1 cellular context compared by ENCODE assay signal in genomic region chr16:68311316-68311620, GRCh38.
TF ChIP-seq lines count a peak whose summit lies in the region.

No MANE protein-coding gene starts in this region.

TF ChIP-seq in K562, 482 proteins besides CTCF, POLR2A, EP300 and RAD21 (continues in another document):
- no peak for TF ChIP-seq MBD1 (CRISPR knock-in tag; IDR thresholded peaks at IDR 0.05)
- no peak for TF ChIP-seq HDAC2 (IDR thresholded peaks at IDR 0.05)
- no peak for TF ChIP-seq TAF7 (tag; IDR thresholded peaks at IDR 0.05)
- TF ChIP-seq SAFB (IDR thresholded peaks at IDR 0.05; ENCODE audit: borderline replicate concordance, low read depth, low read length): no peak
- TF ChIP-seq, protein P1, sequence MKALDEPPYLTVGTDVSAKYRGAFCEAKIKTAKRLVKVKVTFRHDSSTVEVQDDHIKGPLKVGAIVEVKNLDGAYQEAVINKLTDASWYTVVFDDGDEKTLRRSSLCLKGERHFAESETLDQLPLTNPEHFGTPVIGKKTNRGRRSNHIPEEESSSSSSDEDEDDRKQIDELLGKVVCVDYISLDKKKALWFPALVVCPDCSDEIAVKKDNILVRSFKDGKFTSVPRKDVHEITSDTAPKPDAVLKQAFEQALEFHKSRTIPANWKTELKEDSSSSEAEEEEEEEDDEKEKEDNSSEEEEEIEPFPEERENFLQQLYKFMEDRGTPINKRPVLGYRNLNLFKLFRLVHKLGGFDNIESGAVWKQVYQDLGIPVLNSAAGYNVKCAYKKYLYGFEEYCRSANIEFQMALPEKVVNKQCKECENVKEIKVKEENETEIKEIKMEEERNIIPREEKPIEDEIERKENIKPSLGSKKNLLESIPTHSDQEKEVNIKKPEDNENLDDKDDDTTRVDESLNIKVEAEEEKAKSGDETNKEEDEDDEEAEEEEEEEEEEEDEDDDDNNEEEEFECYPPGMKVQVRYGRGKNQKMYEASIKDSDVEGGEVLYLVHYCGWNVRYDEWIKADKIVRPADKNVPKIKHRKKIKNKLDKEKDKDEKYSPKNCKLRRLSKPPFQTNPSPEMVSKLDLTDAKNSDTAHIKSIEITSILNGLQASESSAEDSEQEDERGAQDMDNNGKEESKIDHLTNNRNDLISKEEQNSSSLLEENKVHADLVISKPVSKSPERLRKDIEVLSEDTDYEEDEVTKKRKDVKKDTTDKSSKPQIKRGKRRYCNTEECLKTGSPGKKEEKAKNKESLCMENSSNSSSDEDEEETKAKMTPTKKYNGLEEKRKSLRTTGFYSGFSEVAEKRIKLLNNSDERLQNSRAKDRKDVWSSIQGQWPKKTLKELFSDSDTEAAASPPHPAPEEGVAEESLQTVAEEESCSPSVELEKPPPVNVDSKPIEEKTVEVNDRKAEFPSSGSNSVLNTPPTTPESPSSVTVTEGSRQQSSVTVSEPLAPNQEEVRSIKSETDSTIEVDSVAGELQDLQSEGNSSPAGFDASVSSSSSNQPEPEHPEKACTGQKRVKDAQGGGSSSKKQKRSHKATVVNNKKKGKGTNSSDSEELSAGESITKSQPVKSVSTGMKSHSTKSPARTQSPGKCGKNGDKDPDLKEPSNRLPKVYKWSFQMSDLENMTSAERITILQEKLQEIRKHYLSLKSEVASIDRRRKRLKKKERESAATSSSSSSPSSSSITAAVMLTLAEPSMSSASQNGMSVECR (CRISPR knock-in tag; IDR thresholded peaks at IDR 0.05): no peak
- TF ChIP-seq ERF (CRISPR knock-in tag; IDR thresholded peaks at IDR 0.05): 0 out of 2 replicates have a peak, but pooled peaks have one; percentile 30
- no peak for TF ChIP-seq RNF2 (IDR thresholded peaks at IDR 0.05)
- TF ChIP-seq BHLHE40 (IDR thresholded peaks at IDR 0.05; ENCODE audit: low read length): no peak
- TF ChIP-seq TCF7L2 (IDR thresholded peaks at IDR 0.05; ENCODE audit: low read depth, low read length): no peak
- no peak for TF ChIP-seq TBP (optimal IDR thresholded peaks at IDR 0.05; ENCODE audit: low read depth, low read length)
- no peak for TF ChIP-seq ZNF592 (IDR thresholded peaks at IDR 0.05)
- TF ChIP-seq HEY1 (CRISPR knock-in tag; IDR thresholded peaks at IDR 0.05; ENCODE audit: borderline replicate concordance): no peak
- TF ChIP-seq ZSCAN32 (CRISPR knock-in tag; IDR thresholded peaks at IDR 0.05): no peak
- no peak for TF ChIP-seq THRA (IDR thresholded peaks at IDR 0.05)
- TF ChIP-seq MAZ (CRISPR knock-in tag; conservative IDR thresholded peaks at IDR 0.05 in 1 of 2, IDR thresholded peaks at IDR 0.05 in 1 of 2): no peak
- 0 out of 2 replicates have a peak, but pooled peaks have one; percentile 0 for TF ChIP-seq ZNF232 (CRISPR knock-in tag; IDR thresholded peaks at IDR 0.05)
- no peak for TF ChIP-seq MEF2D (tag; conservative IDR thresholded peaks at IDR 0.05; ENCODE audit: low read depth)
- no peak for TF ChIP-seq MLLT1 (IDR thresholded peaks at IDR 0.05)
- no peak for TF ChIP-seq PATZ1 (CRISPR knock-in tag; IDR thresholded peaks at IDR 0.05; ENCODE audit: borderline replicate concordance)
- no peak for TF ChIP-seq THAP12 (CRISPR knock-in tag; IDR thresholded peaks at IDR 0.05)
- no peak for TF ChIP-seq ADNP (tag; IDR thresholded peaks at IDR 0.05)
- TF ChIP-seq ETV6 (IDR thresholded peaks at IDR 0.05; ENCODE audit: borderline replicate concordance in 1 of 2, low read depth in 2 of 2, low read length in 1 of 2): no peak
- TF ChIP-seq ETV6 (CRISPR knock-in tag; IDR thresholded peaks at IDR 0.05; ENCODE audit: borderline replicate concordance): 0 out of 2 replicates have a peak, but pooled peaks have one; percentile 15
- TF ChIP-seq MYBL2 (IDR thresholded peaks at IDR 0.05; ENCODE audit: low read depth): no peak
- no peak for TF ChIP-seq MYBL2 (CRISPR knock-in tag; IDR thresholded peaks at IDR 0.05; ENCODE audit: borderline replicate concordance)
- no peak for TF ChIP-seq ELF1 (tag; IDR thresholded peaks at IDR 0.05)
- no peak for TF ChIP-seq ZZZ3 (IDR thresholded peaks at IDR 0.05)
- no peak for TF ChIP-seq RCOR1 (IDR thresholded peaks at IDR 0.05; ENCODE audit: borderline replicate concordance in 1 of 2, low read depth in 2 of 2, low read length in 2 of 2)
- TF ChIP-seq SMAD3 (CRISPR knock-in tag; conservative IDR thresholded peaks at IDR 0.05): no peak
- TF ChIP-seq ZNF121 (CRISPR knock-in tag; conservative IDR thresholded peaks at IDR 0.05): no peak
- no peak for TF ChIP-seq BRD9 (IDR thresholded peaks at IDR 0.05; ENCODE audit: low read depth, partially characterized antibody)
- no peak for TF ChIP-seq KLF16 (IDR thresholded peaks at IDR 0.05)
- no peak for TF ChIP-seq ZMIZ1 (IDR thresholded peaks at IDR 0.05; ENCODE audit: low read depth in 2 of 2, low read length in 2 of 2)
- no peak for TF ChIP-seq RBM22 (IDR thresholded peaks at IDR 0.05; ENCODE audit: low read depth, low read length, poor library complexity, severe bottlenecking)
- no peak for TF ChIP-seq GABPA (tag; conservative IDR thresholded peaks at IDR 0.05; ENCODE audit: low read depth)
- TF ChIP-seq, protein P2, sequence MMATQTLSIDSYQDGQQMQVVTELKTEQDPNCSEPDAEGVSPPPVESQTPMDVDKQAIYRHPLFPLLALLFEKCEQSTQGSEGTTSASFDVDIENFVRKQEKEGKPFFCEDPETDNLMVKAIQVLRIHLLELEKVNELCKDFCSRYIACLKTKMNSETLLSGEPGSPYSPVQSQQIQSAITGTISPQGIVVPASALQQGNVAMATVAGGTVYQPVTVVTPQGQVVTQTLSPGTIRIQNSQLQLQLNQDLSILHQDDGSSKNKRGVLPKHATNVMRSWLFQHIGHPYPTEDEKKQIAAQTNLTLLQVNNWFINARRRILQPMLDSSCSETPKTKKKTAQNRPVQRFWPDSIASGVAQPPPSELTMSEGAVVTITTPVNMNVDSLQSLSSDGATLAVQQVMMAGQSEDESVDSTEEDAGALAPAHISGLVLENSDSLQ (IDR thresholded peaks at IDR 0.05): 0 out of 2 replicates have a peak, but pooled peaks have one; percentile 13
- 0 out of 2 replicates have a peak, but pooled peaks have one; percentile 18 for TF ChIP-seq ZEB2 (IDR thresholded peaks at IDR 0.05)
